ENCODE assay signal across 23 cellular contexts in the genomic region with DNA sequence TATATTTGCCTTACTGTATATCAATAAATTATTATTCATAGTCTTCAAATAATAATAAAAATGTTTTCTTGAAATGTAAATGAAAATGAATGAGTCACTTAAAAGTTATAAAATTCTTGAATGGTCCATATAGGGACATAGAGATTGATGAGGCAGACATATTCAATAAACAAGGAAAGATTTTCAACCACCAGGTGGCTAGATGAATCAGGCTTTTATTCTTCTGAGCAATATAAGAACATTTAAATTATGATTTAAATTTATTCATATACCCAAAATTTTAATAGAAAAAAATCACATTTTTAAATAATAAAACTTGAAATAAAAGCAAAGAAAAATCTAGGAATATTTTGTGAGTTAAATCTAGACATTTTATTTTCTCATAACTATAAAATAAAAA.
DNase-seq lines count a peak whose midpoint lies in the region; ATAC-seq and TF ChIP-seq lines count a peak whose summit lies in the region.
"Had no signal": no experiment of that assay in that cellular context is flagged by ENCODE, and none has a peak within 500 bp of the region (broad histone marks: within the 10 kb centered on the region; RNA-seq: fewer than 3 reads in every experiment).

No MANE protein-coding gene starts in this region.

- no peaks in the 10 kb centered on the region for H3K36me3 Mint-ChIP-seq in endothelial cell (ENCODE audit: low read depth, unreplicated experiment)
- H3K36me3 Mint-ChIP-seq: CD14-positive monocyte; CD8-positive, alpha-beta memory T cell; IgD-negative memory B cell had no signal

- ATAC-seq in HG03280 (IDR thresholded peaks at IDR 0.05; ENCODE audit: unreplicated experiment) = no peak

- no peaks in the 10 kb centered on the region for H3K4me1 Mint-ChIP-seq in endothelial cell (ENCODE audit: unreplicated experiment)
- H3K4me1 Mint-ChIP-seq: B cell; CD14-positive monocyte; CD8-positive, alpha-beta memory T cell; IgD-negative memory B cell had no signal

- DNase-seq in NAMALWA (ENCODE audit: low spot score) (peak; percentile 5), endothelial cell (ENCODE audit: low spot score) (no peak), dermis blood vessel endothelial cell (no peak)
- DNase-seq in activated CD4-positive, CD25-positive, alpha-beta regulatory T cell (lab: John Stamatoyannopoulos, UW) = no peak
- no peak for DNase-seq in stimulated activated CD4-positive, alpha-beta T cell treated with anti-CD3 and anti-CD28 coated beads, Interleukin-15, amount 100 ng/mL, for 24 hours
- DNase-seq: CD8-positive, alpha-beta memory T cell; GDM1; GOT3; HCEC 1CT; NCI-H1092 treated with DMSO at 0.1 percent for 48 hours; NCI-H1436 treated with DMSO at 0.1 percent for 48 hours; NCI-H1930; NCI-H446 treated with DMSO at 0.1 percent for 48 hours; NCI-H526; SHP77 treated with DMSO at 0.1 percent for 48 hours; T-helper 1 cell had no signal

- H3K27ac Mint-ChIP-seq in endothelial cell (ENCODE audit: unreplicated experiment) = no peak overlapping the region
- H3K27ac Mint-ChIP-seq: B cell; CD14-positive monocyte; CD8-positive, alpha-beta memory T cell; IgD-negative memory B cell had no signal

- no peaks in the 10 kb centered on the region for H3K27me3 Mint-ChIP-seq in endothelial cell (ENCODE audit: unreplicated experiment)
- H3K27me3 Mint-ChIP-seq: B cell; CD8-positive, alpha-beta memory T cell; IgD-negative memory B cell had no signal

- no peak overlapping the region for H3K4me3 Mint-ChIP-seq in endothelial cell (ENCODE audit: unreplicated experiment)
- H3K4me3 Mint-ChIP-seq: B cell; CD14-positive monocyte; CD8-positive, alpha-beta memory T cell; IgD-negative memory B cell had no signal

- TF ChIP-seq CTCF in VCaP (conservative IDR thresholded peaks at IDR 0.05) (peak; percentile 26; the same call in 1 of the 2 replicates), endothelial cell (IDR thresholded peaks at IDR 0.05; ENCODE audit: unreplicated experiment) (peak; percentile 14)

- no peaks in the 10 kb centered on the region for H3K9me3 Mint-ChIP-seq in endothelial cell (ENCODE audit: unreplicated experiment)
- H3K9me3 Mint-ChIP-seq: CD14-positive monocyte had no signal

- no peak overlapping the region for H3K27ac ChIP-seq in VCaP
- H3K27ac ChIP-seq: HL-60, KMS-11 had no signal
